ENCODE assay signal across 1 cellular context in genomic region chr1:184535191-184535970, GRCh38.
TF ChIP-seq lines count a peak whose summit lies in the region.

No MANE protein-coding gene starts in this region.

TF ChIP-seq in IMR-90, 13 proteins besides CTCF, POLR2A, EP300 and RAD21:
- TF ChIP-seq RCOR1 (IDR thresholded peaks at IDR 0.05; ENCODE audit: insufficient replicate concordance, low read length) (no peak), CEBPB (IDR thresholded peaks at IDR 0.05; ENCODE audit: low read depth, low read length) (peak; percentile 61; the same call in 1 of the 2 replicates), MAFK (IDR thresholded peaks at IDR 0.05; ENCODE audit: low read depth, low read length) (no peak), SMC3 (IDR thresholded peaks at IDR 0.05; ENCODE audit: low read depth, low read length) (no peak), MXI1 (IDR thresholded peaks at IDR 0.05; ENCODE audit: borderline replicate concordance, low read depth, low read length) (no peak), USF2 (IDR thresholded peaks at IDR 0.05; ENCODE audit: low read depth, low read length) (no peak), MAZ (IDR thresholded peaks at IDR 0.05; ENCODE audit: borderline replicate concordance, low read depth, low read length) (no peak)
